25 cellular contexts compared by ENCODE assay signal in the genomic region with DNA sequence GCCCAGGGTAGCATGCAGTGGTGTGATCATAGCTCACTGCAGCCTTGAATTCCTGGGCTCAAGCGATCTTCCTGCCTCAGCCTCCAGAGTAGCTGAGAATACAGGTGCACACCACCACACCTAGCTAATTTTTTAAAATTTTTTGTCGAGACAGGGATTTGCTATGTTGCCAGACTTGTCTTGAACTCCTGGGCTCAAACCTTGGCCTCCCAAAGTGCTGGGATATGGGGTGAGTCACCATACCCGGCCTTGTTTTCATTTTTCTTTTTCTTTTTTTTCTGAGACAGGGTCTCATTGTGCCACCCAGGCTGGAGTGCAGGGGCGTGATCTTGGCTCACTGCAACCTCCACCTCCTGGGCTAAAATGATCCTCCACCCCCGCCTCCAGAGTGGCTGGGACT. TPM values are rescaled to one million over a fixed set of nuclear protein-coding genes. Genes with fewer than 3 reads are reported as not detected.
"Had no signal": no experiment of that assay in that cellular context is flagged by ENCODE, and none has a peak within 500 bp of the region (broad histone marks: within the 10 kb centered on the region; RNA-seq: fewer than 3 reads in every experiment).

No MANE protein-coding gene starts in this region.

- H3K27ac ChIP-seq: stomach, suprapubic skin, testis, thoracic aorta, thyroid gland, tibial artery, tibial nerve, transverse colon, upper lobe of left lung, upper lobe of right lung, uterus, vagina had no signal

- ATAC-seq: stimulated activated effector memory CD8-positive, alpha-beta T cell treated with anti-CD3 and anti-CD28 coated beads, Interleukin-12 subunit alpha, Interleukin-12 subunit beta, amount 100 ng/mL, for 72 hours; stimulated activated memory B cell treated with anti-CD40 and anti-IgM and Interleukin-4, amounts not matched to agents 10 μg/mL and 1 μg/mL and 100 μg/mL, for 72 hours; stimulated activated naive B cell treated with anti-CD40 and anti-IgM and Interleukin-4, amounts not matched to agents 10 μg/mL and 1 μg/mL and 100 μg/mL, for 72 hours; stimulated activated naive CD8-positive, alpha-beta T cell treated with anti-CD3 and anti-CD28 coated beads, Interleukin-15, amount 100 ng/mL, for 72 hours; stimulated activated naive CD8-positive, alpha-beta T cell treated with anti-CD3 and anti-CD28 coated beads, Interleukin-15, Interleukin-2, amounts not matched to agents 100 U/mL and 50 U/mL, for 24 hours; upper lobe of right lung had no signal

- DNase-seq: stimulated activated CD4-positive, alpha-beta T cell treated with anti-CD3 and anti-CD28 coated beads, Interleukin-2, amount 100 ng/mL, for 48 hours; stimulated activated CD4-positive, alpha-beta T cell treated with anti-CD3 and anti-CD28 coated beads, Interleukin-4, amount 100 ng/mL, for 1 hour; stimulated activated CD4-positive, alpha-beta T cell treated with anti-CD3 and anti-CD28 coated beads, Interleukin-4, amount 100 ng/mL, for 24 hours; stimulated activated CD4-positive, alpha-beta T cell treated with anti-CD3 and anti-CD28 coated beads, Interleukin-4, amount 100 ng/mL, for 4 hours; stimulated activated CD8-positive, alpha-beta memory T cell treated with anti-CD3 and anti-CD28 coated beads, Interleukin-4, amount 100 ng/mL, for 48 hours; stimulated activated naive B cell treated with anti-CD40 and anti-IgM and Interleukin-4, amounts not matched to agents 10 μg/mL and 1 μg/mL and 100 μg/mL, for 72 hours; stimulated activated naive CD4-positive, alpha-beta T cell; stimulated activated naive CD4-positive, alpha-beta T cell treated with Interleukin-2 at 50 U/mL for 16 hours; stimulated activated naive CD8-positive, alpha-beta T cell treated with anti-CD3 and anti-CD28 coated beads, Interleukin-15, amount 100 ng/mL, for 72 hours; stimulated activated naive CD8-positive, alpha-beta T cell treated with anti-CD3 and anti-CD28 coated beads, Interleukin-15, Interleukin-2, amounts not matched to agents 100 U/mL and 50 U/mL, for 24 hours; stomach; substantia nigra; testis; thyroid gland; tibial artery; transverse colon; upper lobe of left lung; upper lobe of right lung; uterus had no signal

- H3K4me3 ChIP-seq: stomach, suprapubic skin, testis, thoracic aorta, thyroid gland, tibial artery, tibial nerve, transverse colon, upper lobe of left lung, upper lobe of right lung, uterus, vagina had no signal

- H3K4me1 ChIP-seq: testis, thyroid gland had no signal

- H3K9me3 ChIP-seq: stomach, suprapubic skin, testis, thoracic aorta, thyroid gland, tibial artery, tibial nerve, transverse colon, upper lobe of left lung, upper lobe of right lung, uterus, vagina had no signal

- H3K27me3 ChIP-seq: stomach, suprapubic skin, testis, thyroid gland, tibial artery, tibial nerve, transverse colon, upper lobe of left lung, upper lobe of right lung, uterus, vagina had no signal

- H3K36me3 ChIP-seq: uterus had no signal

RNA-seq across cellular contexts. Expression of a gene that starts 52.8 kb away (rescaled TPM):
- total RNA-seq: transverse colon had no signal
